1 cellular context compared by ENCODE assay signal in genomic region chr16:69204106-69204655, GRCh38.
TF ChIP-seq lines count a peak whose summit lies in the region.

No MANE protein-coding gene starts in this region.

TF ChIP-seq in IMR-90, 13 proteins besides CTCF, POLR2A, EP300 and RAD21 (continued from another document):
- TF ChIP-seq MAZ (IDR thresholded peaks at IDR 0.05; ENCODE audit: borderline replicate concordance, low read depth, low read length) (no peak), USF2 (IDR thresholded peaks at IDR 0.05; ENCODE audit: low read depth, low read length) (no peak), RFX5 (IDR thresholded peaks at IDR 0.05; ENCODE audit: low read depth, low read length) (no peak), MAFK (IDR thresholded peaks at IDR 0.05; ENCODE audit: low read depth, low read length) (no peak), ELK1 (IDR thresholded peaks at IDR 0.05; ENCODE audit: borderline replicate concordance, low read depth, low read length) (no peak), CEBPB (IDR thresholded peaks at IDR 0.05; ENCODE audit: low read depth, low read length) (no peak), RCOR1 (IDR thresholded peaks at IDR 0.05; ENCODE audit: insufficient replicate concordance, low read length) (no peak)
